In the genomic region with DNA sequence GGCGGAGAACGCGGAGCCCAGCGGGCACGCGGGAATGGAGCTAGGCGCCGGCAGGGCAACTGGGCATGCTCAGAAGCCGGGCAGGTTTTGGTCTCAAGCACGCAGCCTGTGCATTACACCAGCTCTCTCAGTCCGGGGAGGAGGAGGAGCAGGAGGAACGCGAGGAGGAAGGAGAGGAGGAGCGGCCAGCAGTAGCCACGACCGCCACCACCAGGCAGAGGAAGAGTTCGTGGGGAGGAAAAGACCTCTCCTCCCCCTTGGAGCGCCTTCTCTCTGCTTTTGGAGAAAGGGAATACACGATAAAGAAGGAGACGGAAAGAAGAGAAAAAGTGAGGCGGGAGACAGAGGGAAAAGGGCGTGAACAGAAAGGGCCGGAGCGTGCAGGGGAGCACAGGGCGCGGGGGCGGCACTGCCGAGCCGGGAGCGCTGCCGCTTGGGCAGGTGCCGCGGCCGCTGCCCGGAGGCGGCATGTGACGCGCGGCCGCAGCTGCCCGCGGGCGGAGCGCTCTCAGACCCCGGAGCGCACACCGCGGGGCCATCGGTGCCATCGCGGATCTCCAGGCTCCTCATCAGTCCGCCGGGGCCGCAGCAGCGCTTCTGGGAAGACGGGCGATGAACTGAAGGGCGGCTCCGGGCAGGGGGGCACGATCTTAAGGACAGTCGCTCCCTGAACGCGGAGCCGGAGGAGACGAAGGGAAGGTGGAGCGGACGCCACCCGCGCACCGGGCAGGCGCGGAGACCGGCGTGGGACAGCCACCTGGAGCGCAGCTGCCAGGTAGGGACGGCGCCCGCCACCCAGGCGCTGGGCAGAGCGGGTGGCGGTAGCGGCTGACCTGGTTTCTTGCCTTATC, we compare ENCODE assay signal across 8 cellular contexts. TPM values are rescaled to one million over a fixed set of nuclear protein-coding genes. Genes with fewer than 3 reads are reported as not detected.
DNase-seq lines count a peak whose midpoint lies in the region; ATAC-seq and TF ChIP-seq lines count a peak whose summit lies in the region.

A gene (plus strand): TSS at position 116 of the 851 bp plus-strand sequence. CDS start 520,884 bp downstream, outside the sequence.

- TF ChIP-seq CTCF in Peyer's patch (IDR thresholded peaks at IDR 0.05), result peak in 3 of 6 experiments; percentile 26 to 46 (median 36)
- no peak for TF ChIP-seq CTCF in mesothelial cell of epicardium (IDR thresholded peaks at IDR 0.05; ENCODE audit: unreplicated experiment)

- DNase-seq in SHP77 (lab: John Stamatoyannopoulos, UW) (peak; percentile 13 to 42), SHP77 treated with DMSO at 0.1 percent for 48 hours (lab: John Stamatoyannopoulos, UW) (no peak), Peyer's patch (peak in 2 of 3 donors; percentile 74 to 75), mesothelial cell of epicardium (ENCODE audit: low spot score in 2 of 2, unreplicated experiment in 2 of 2) (peak; percentile 28 to 76)

- no peaks in the 10 kb centered on the region for H3K36me3 ChIP-seq in Peyer's patch

- H3K27ac ChIP-seq in Peyer's patch (peak within 1 kb of the TSS in 2 of 4 donors; percentile 55 to 73), temporal lobe (ENCODE audit: low read depth, low read length) (no peak within 1 kb of the TSS)

- no peaks in the 10 kb centered on the region for H3K9me3 ChIP-seq in Peyer's patch

- H3K4me1 Mint-ChIP-seq in dendritic cell treated with granulocyte-macrophage colony-stimulating factor and Interleukin-4, amounts not matched to agents 40 ng/mL and 50 ng/mL, for 4 days (ENCODE audit: low read depth), result peaks cover 25% of the 10 kb centered on the region
- H3K4me1 Mint-ChIP-seq in mesothelial cell of epicardium, result peaks cover 26% of the 10 kb centered on the region

- TF ChIP-seq POLR2A in Peyer's patch (IDR thresholded peaks at IDR 0.05), result no peak

- intact Hi-C loops in dendritic cell treated with granulocyte-macrophage colony-stimulating factor and Interleukin-4, amounts not matched to agents 40 ng/mL and 50 ng/mL, for 4 days (cut with micrococcal nuclease), result no loop called here

- no peaks in the 10 kb centered on the region for H3K9me3 Mint-ChIP-seq in dendritic cell treated with granulocyte-macrophage colony-stimulating factor and Interleukin-4, amounts not matched to agents 40 ng/mL and 50 ng/mL, for 4 days
- no peaks in the 10 kb centered on the region for H3K9me3 Mint-ChIP-seq in mesothelial cell of epicardium

- H3K27me3 Mint-ChIP-seq in dendritic cell treated with granulocyte-macrophage colony-stimulating factor and Interleukin-4, amounts not matched to agents 40 ng/mL and 50 ng/mL, for 4 days, result peaks cover 56% of the 10 kb centered on the region
- peaks cover 85% of the 10 kb centered on the region for H3K27me3 Mint-ChIP-seq in mesothelial cell of epicardium (ENCODE audit: low read depth)

- H3K27ac Mint-ChIP-seq in dendritic cell treated with granulocyte-macrophage colony-stimulating factor and Interleukin-4, amounts not matched to agents 40 ng/mL and 50 ng/mL, for 4 days, result no peak within 1 kb of the TSS
- peak within 1 kb of the TSS; percentile 83 for H3K27ac Mint-ChIP-seq in mesothelial cell of epicardium

- no peaks in the 10 kb centered on the region for H3K27me3 ChIP-seq in Peyer's patch

- H3K4me3 ChIP-seq in Peyer's patch, result peak within 1 kb of the TSS; percentile 29 to 68 (median 48)

- H3K36me3 Mint-ChIP-seq in dendritic cell treated with granulocyte-macrophage colony-stimulating factor and Interleukin-4, amounts not matched to agents 40 ng/mL and 50 ng/mL, for 4 days (ENCODE audit: low read depth), result no peaks in the 10 kb centered on the region
- no peaks in the 10 kb centered on the region for H3K36me3 Mint-ChIP-seq in mesothelial cell of epicardium

- peak within 1 kb of the TSS; percentile 84 for H3K4me3 Mint-ChIP-seq in dendritic cell treated with granulocyte-macrophage colony-stimulating factor and Interleukin-4, amounts not matched to agents 40 ng/mL and 50 ng/mL, for 4 days
- H3K4me3 Mint-ChIP-seq in mesothelial cell of epicardium, result peak within 1 kb of the TSS; percentile 92

- peaks cover 0 to 17% (median 0%) of the 10 kb centered on the region in 4 donors for H3K4me1 ChIP-seq in Peyer's patch

- no peak for ATAC-seq in GM18870 (IDR thresholded peaks at IDR 0.05; ENCODE audit: unreplicated experiment)
- no peak for ATAC-seq in HG02938 (IDR thresholded peaks at IDR 0.05; ENCODE audit: unreplicated experiment)

RNA-seq across cellular contexts. Expression of the gene that starts here (rescaled TPM):
- total RNA-seq in Peyer's patch, result 10 to 100 TPM; 16.4 to 41.3 (median 16.9) TPM
- 5.4 to 6.9 TPM (median 6.4 TPM) in 3 replicates for total RNA-seq in mesothelial cell of epicardium
- 21.4 TPM for total RNA-seq in temporal lobe
